ENCODE assay signal across 9 cellular contexts in genomic region chr14:104690266-104690711, GRCh38. TPM values are rescaled to one million over a fixed set of nuclear protein-coding genes. Genes with fewer than 3 reads are reported as not detected.
A peak's percentile ranks its signal among the peaks of the same experiment; 100 is the strongest.
DNase-seq lines count a peak whose midpoint lies in the region; ATAC-seq, FAIRE-seq and TF ChIP-seq lines count a peak whose summit lies in the region.
"Had no signal": no experiment of that assay in that cellular context is flagged by ENCODE, and none has a peak within 500 bp of the region (broad histone marks: within the 10 kb centered on the region; RNA-seq: fewer than 3 reads in every experiment).

No MANE protein-coding gene starts in this region.

- no peak for FAIRE-seq in kidney (lab: Jason Lieb, UNC)

- H3K4me1 ChIP-seq in adipocyte (ENCODE audit: control insufficient read depth, insufficient read depth, low read length): peaks cover 41% of the 10 kb centered on the region
- H3K4me1 ChIP-seq in kidney (ENCODE audit: control insufficient read depth in 1 of 2, insufficient read depth in 1 of 2, low read depth in 1 of 2, low read length in 2 of 2): peaks cover 22 to 40% of the 10 kb centered on the region in 2 donors

- peaks cover 8% of the 10 kb centered on the region for H3K36me3 ChIP-seq in adipocyte (ENCODE audit: control insufficient read depth, insufficient read depth, low read length, severe bottlenecking)
- H3K36me3 ChIP-seq in kidney (ENCODE audit: control insufficient read depth in 1 of 2, insufficient read depth in 2 of 2, low read length in 2 of 2): no peaks in the 10 kb centered on the region

- H3K9ac ChIP-seq in adipocyte (ENCODE audit: low read length) (peak overlapping the region; percentile 96), kidney (ENCODE audit: low read length in 2 of 2) (peak overlapping the region; percentile 67 to 77)

- H3K27me3 ChIP-seq in adipocyte (replicated peaks; ENCODE audit: control insufficient read depth, insufficient read depth, low read length): no peaks in the 10 kb centered on the region

- no peak for TF ChIP-seq CTCF in kidney (IDR thresholded peaks at IDR 0.05; ENCODE audit: borderline replicate concordance, extremely low read depth, insufficient read depth)

- H3K4me3 ChIP-seq in adipocyte (ENCODE audit: low read length): peak overlapping the region; percentile 93
- H3K4me3 ChIP-seq in kidney (ENCODE audit: low read length in 2 of 2): peak overlapping the region; percentile 60 to 76

- intact Hi-C loops in kidney (cut with DNase I): no loop called here
- intact Hi-C loops in posterior vena cava (cut with DNase I): no loop called here

- H3K9me3 ChIP-seq in adipocyte (ENCODE audit: control insufficient read depth, low read length) (no peaks in the 10 kb centered on the region), kidney (ENCODE audit: control insufficient read depth in 1 of 2, low read length in 2 of 2) (no peaks in the 10 kb centered on the region)

- H3K27ac ChIP-seq in kidney (ENCODE audit: low read depth in 2 of 2, low read length in 2 of 2) (peak overlapping the region in 1 of 2 donors; percentile 63), temporal lobe (ENCODE audit: low read depth, low read length) (peak overlapping the region; percentile 99)

- DNase-seq in NCI-H146 (lab: John Stamatoyannopoulos, UW) (peak; percentile 36), NCI-H146 treated with DMSO at 0.1 percent for 48 hours (lab: John Stamatoyannopoulos, UW; ENCODE audit: unreplicated experiment) (no peak), adipocyte (ENCODE audit: low read depth) (peak; percentile 24), kidney (no peak), posterior vena cava (ENCODE audit: low spot score) (no peak), nucleus accumbens (lab: John Stamatoyannopoulos, UW) (no peak)
- DNase-seq: 8988T had no signal

- ATAC-seq in HG03520 (IDR thresholded peaks at IDR 0.05; ENCODE audit: unreplicated experiment): no peak

RNA-seq across cellular contexts. Expression of gene INF2, which starts 0.9 kb away (rescaled TPM):
- 82.7 TPM for total RNA-seq in kidney
- polyA plus RNA-seq in kidney (ENCODE audit: insufficient read depth, low read depth, low replicate concordance): 58.5 TPM
- total RNA-seq in temporal lobe: 15.0 TPM
- total RNA-seq in posterior vena cava: 10 to 100 TPM; 70.5 to 78.7 TPM

RNA-seq across cellular contexts. Expression of gene ADSS1, which starts 33.7 kb away (rescaled TPM):
- total RNA-seq in kidney (7.5 TPM), temporal lobe (2.0 TPM), posterior vena cava (10 to 100 TPM in 1 of 2 donors, 1 to 10 TPM in 1; 8.2 to 10.2 TPM)
- 16.5 TPM for polyA plus RNA-seq in kidney (ENCODE audit: insufficient read depth, low read depth, low replicate concordance)

Comparison
In these comparisons a context has a peak if more than half of its experiments do, and no peak if none do; other contexts are left out.
1. DNase-seq: peak in NCI-H146 (single experiment) and adipocyte (single experiment); none in NCI-H146 treated with DMSO at 0.1 percent for 48 hours (single experiment), kidney (single experiment), posterior vena cava (single experiment) and nucleus accumbens (0 of 56).